In genomic region chr14:102238131-102238530, GRCh38 we compare ENCODE assay signal across 31 cellular contexts.
"Had no signal": no experiment of that assay in that cellular context is flagged by ENCODE, and none has a peak within 500 bp of the region (broad histone marks: within the 10 kb centered on the region; RNA-seq: fewer than 3 reads in every experiment).

No MANE protein-coding gene starts in this region.

- DNase-seq: activated CD4-positive, alpha-beta T cell treated with anti-CD3 and anti-CD28 coated beads for 48 hours; activated CD4-positive, alpha-beta T cell treated with anti-CD3 and anti-CD28 coated beads, Interleukin-2, amount 50 U/mL, for 48 hours; activated CD8-positive, alpha-beta memory T cell treated with anti-CD3 and anti-CD28 coated beads, Interleukin-2, amount 50 U/mL, for 4 hours; activated effector memory CD4-positive, alpha-beta T cell treated with anti-CD3 and anti-CD28 coated beads, Interleukin-2, amount 50 U/mL, for 16 hours; activated naive CD4-positive, alpha-beta T cell treated with anti-CD3 and anti-CD28 coated beads for 36 hours; activated naive CD8-positive, alpha-beta T cell treated with anti-CD3 and anti-CD28 coated beads for 36 hours; activated T-cell treated with anti-CD3 and anti-CD28 coated beads, Interleukin-2, amount 50 U/mL, for 1 hour; esophagus squamous epithelium; foreskin melanocyte; heart right ventricle; kidney glomerular epithelial cell; left lung; lower lobe of right lung; mesenchymal stem cell; nephron progenitor cell; ovary; right lobe of liver; small intestine; stimulated activated CD4-positive, alpha-beta T cell treated with anti-CD3 and anti-CD28 coated beads, Interleukin-4, amount 100 ng/mL, for 24 hours; T-helper 9 cell; uterus; WERI-Rb-1 had no signal

- H3K9me3 Mint-ChIP-seq: activated naive CD4-positive, alpha-beta T cell treated with anti-CD3 and anti-CD28 coated beads for 36 hours; activated naive CD8-positive, alpha-beta T cell treated with anti-CD3 and anti-CD28 coated beads for 36 hours; activated T-helper 1 cell treated with anti-CD3 and anti-CD28 coated beads, Interleukin-12 subunit alpha, Interleukin-12 subunit beta, Interleukin-2, Interleukin-4 antibody, amounts not matched to agents 30 ng/mL and 10 ng/mL and 1 ng/mL, durations not matched to agents 14 hours and 24 hours and 36 hours; central memory CD8-positive, alpha-beta T cell; dendritic cell treated with granulocyte-macrophage colony-stimulating factor and Interleukin-4, amounts not matched to agents 40 ng/mL and 50 ng/mL, for 4 days; stimulated activated effector memory CD8-positive, alpha-beta T cell treated with anti-CD3 and anti-CD28 coated beads, Interleukin-12 subunit alpha, Interleukin-12 subunit beta, amount 100 ng/mL, for 72 hours; stimulated activated naive CD8-positive, alpha-beta T cell treated with anti-CD3 and anti-CD28 coated beads, Interleukin-15, Interleukin-2, amounts not matched to agents 100 ng/mL and 50 ng/mL, for 24 hours; type B pancreatic cell had no signal

- H3K36me3 Mint-ChIP-seq: activated naive CD8-positive, alpha-beta T cell treated with anti-CD3 and anti-CD28 coated beads for 36 hours; stimulated activated effector memory CD8-positive, alpha-beta T cell treated with anti-CD3 and anti-CD28 coated beads, Interleukin-12 subunit alpha, Interleukin-12 subunit beta, amount 100 ng/mL, for 72 hours; type B pancreatic cell had no signal

- H3K27ac Mint-ChIP-seq: activated naive CD4-positive, alpha-beta T cell treated with anti-CD3 and anti-CD28 coated beads for 36 hours; activated naive CD8-positive, alpha-beta T cell treated with anti-CD3 and anti-CD28 coated beads for 36 hours; activated T-helper 1 cell treated with anti-CD3 and anti-CD28 coated beads, Interleukin-12 subunit alpha, Interleukin-12 subunit beta, Interleukin-2, Interleukin-4 antibody, amounts not matched to agents 30 ng/mL and 10 ng/mL and 1 ng/mL, durations not matched to agents 14 hours and 24 hours and 36 hours; dendritic cell treated with granulocyte-macrophage colony-stimulating factor and Interleukin-4, amounts not matched to agents 40 ng/mL and 50 ng/mL, for 4 days; nephron progenitor cell; progenitor cell of endocrine pancreas; stimulated activated effector memory CD8-positive, alpha-beta T cell treated with anti-CD3 and anti-CD28 coated beads, Interleukin-12 subunit alpha, Interleukin-12 subunit beta, amount 100 ng/mL, for 72 hours; stimulated activated naive CD8-positive, alpha-beta T cell treated with anti-CD3 and anti-CD28 coated beads, Interleukin-15, Interleukin-2, amounts not matched to agents 100 ng/mL and 50 ng/mL, for 24 hours; type B pancreatic cell had no signal

- H3K4me1 Mint-ChIP-seq: activated naive CD8-positive, alpha-beta T cell treated with anti-CD3 and anti-CD28 coated beads for 36 hours; central memory CD8-positive, alpha-beta T cell; stimulated activated effector memory CD8-positive, alpha-beta T cell treated with anti-CD3 and anti-CD28 coated beads, Interleukin-12 subunit alpha, Interleukin-12 subunit beta, amount 100 ng/mL, for 72 hours had no signal

- H3K9me3 ChIP-seq: esophagus squamous epithelium, heart right ventricle, left lung, lower lobe of right lung, neutrophil, ovary, right lobe of liver, thoracic aorta, uterus had no signal

- H3K4me3 ChIP-seq: esophagus squamous epithelium, heart right ventricle, left lung, lower lobe of right lung, ovary, right lobe of liver, thoracic aorta, uterus had no signal

- H3K36me3 ChIP-seq: esophagus squamous epithelium, left lung, neutrophil, ovary, right lobe of liver, thoracic aorta, uterus had no signal

- H3K4me1 ChIP-seq: left lung, right lobe of liver had no signal

- H3K27me3 Mint-ChIP-seq: activated naive CD8-positive, alpha-beta T cell treated with anti-CD3 and anti-CD28 coated beads for 36 hours; central memory CD8-positive, alpha-beta T cell; progenitor cell of endocrine pancreas; stimulated activated naive CD8-positive, alpha-beta T cell treated with anti-CD3 and anti-CD28 coated beads, Interleukin-15, Interleukin-2, amounts not matched to agents 100 ng/mL and 50 ng/mL, for 24 hours; type B pancreatic cell had no signal

- H3K27me3 ChIP-seq: esophagus squamous epithelium, heart right ventricle, left lung, neutrophil, ovary, right lobe of liver, uterus had no signal

- H3K4me3 Mint-ChIP-seq: activated naive CD4-positive, alpha-beta T cell treated with anti-CD3 and anti-CD28 coated beads for 36 hours; activated naive CD8-positive, alpha-beta T cell treated with anti-CD3 and anti-CD28 coated beads for 36 hours; activated T-helper 1 cell treated with anti-CD3 and anti-CD28 coated beads, Interleukin-12 subunit alpha, Interleukin-12 subunit beta, Interleukin-2, Interleukin-4 antibody, amounts not matched to agents 30 ng/mL and 10 ng/mL and 1 ng/mL, durations not matched to agents 14 hours and 24 hours and 36 hours; central memory CD8-positive, alpha-beta T cell; dendritic cell treated with granulocyte-macrophage colony-stimulating factor and Interleukin-4, amounts not matched to agents 40 ng/mL and 50 ng/mL, for 4 days; nephron progenitor cell; stimulated activated effector memory CD8-positive, alpha-beta T cell treated with anti-CD3 and anti-CD28 coated beads, Interleukin-12 subunit alpha, Interleukin-12 subunit beta, amount 100 ng/mL, for 72 hours; stimulated activated naive CD8-positive, alpha-beta T cell treated with anti-CD3 and anti-CD28 coated beads, Interleukin-15, Interleukin-2, amounts not matched to agents 100 ng/mL and 50 ng/mL, for 24 hours; type B pancreatic cell had no signal
